Comparison of ENCODE assay signal across 1 cellular context in genomic region chr12:28092396-28092795, GRCh38.
TF ChIP-seq lines count a peak whose summit lies in the region.

No MANE protein-coding gene starts in this region.

TF ChIP-seq in K562, 482 proteins besides CTCF, POLR2A, EP300 and RAD21 (continued from another document):
- no peak for TF ChIP-seq ZNF407 (IDR thresholded peaks at IDR 0.05; ENCODE audit: low read depth)
